29 cellular contexts compared by ENCODE assay signal in genomic region chr10:93913706-93914105, GRCh38.
"Had no signal": no experiment of that assay in that cellular context is flagged by ENCODE, and none has a peak within 500 bp of the region (broad histone marks: within the 10 kb centered on the region; RNA-seq: fewer than 3 reads in every experiment).

No MANE protein-coding gene starts in this region.

- H3K4me3 ChIP-seq: adrenal gland, ascending aorta, breast epithelium, cardiac muscle cell, coronary artery, dorsolateral prefrontal cortex had no signal

- DNase-seq: activated CD4-positive, alpha-beta memory T cell treated with anti-CD3 and anti-CD28 coated beads for 36 hours; activated CD4-positive, alpha-beta T cell treated with anti-CD3 and anti-CD28 coated beads for 36 hours; activated CD4-positive, alpha-beta T cell treated with anti-CD3 and anti-CD28 coated beads, Interleukin-2, amount 10 ng/mL, durations not matched to agents 24 days and 14 days; activated CD4-positive, CD25-positive, alpha-beta regulatory T cell; activated CD4-positive, CD25-positive, alpha-beta regulatory T cell treated with anti-CD3 and anti-CD28 coated beads, Interleukin-2, amount 50 U/mL, for 72 hours; activated CD8-positive, alpha-beta memory T cell treated with anti-CD3 and anti-CD28 coated beads, Interleukin-2, amount 10 ng/mL, durations not matched to agents 7 days and 5 days; activated CD8-positive, alpha-beta memory T cell treated with anti-CD3 and anti-CD28 coated beads, Interleukin-2, amount 50 U/mL, for 4 hours; activated CD8-positive, alpha-beta T cell treated with anti-CD3 and anti-CD28 coated beads, Interleukin-2, amount 10 ng/mL, durations not matched to agents 7 days and 5 days; activated effector memory CD4-positive, alpha-beta T cell treated with anti-CD3 and anti-CD28 coated beads, Interleukin-2, amount 50 U/mL, for 16 hours; activated naive CD4-positive, alpha-beta T cell treated with anti-CD3 and anti-CD28 coated beads for 36 hours; activated naive CD8-positive, alpha-beta T cell treated with anti-CD3 and anti-CD28 coated beads for 36 hours; activated naive CD8-positive, alpha-beta T cell treated with anti-CD3 and anti-CD28 coated beads, Interleukin-2, amount 50 U/mL, for 24 hours; activated T-cell treated with anti-CD3 and anti-CD28 coated beads, Interleukin-2, amount 50 U/mL, for 1 hour; activated T-cell treated with anti-CD3 and anti-CD28 coated beads, Interleukin-2, amount 50 U/mL, for 48 hours; adrenal gland; central memory CD4-positive, alpha-beta T cell; dorsolateral prefrontal cortex; effector memory CD4-positive, alpha-beta T cell; endodermal cell; foreskin fibroblast; head of caudate nucleus; T-helper 1 cell; T-helper 17 cell; T1000 had no signal

- H3K36me3 ChIP-seq: adrenal gland, ascending aorta, breast epithelium, cardiac muscle cell had no signal

- ATAC-seq: activated CD4-positive, alpha-beta T cell treated with anti-CD3 and anti-CD28 coated beads for 36 hours; activated CD8-positive, alpha-beta memory T cell treated with anti-CD3 and anti-CD28 coated beads, Interleukin-2, amount 10 ng/mL, durations not matched to agents 7 days and 5 days; activated CD8-positive, alpha-beta T cell treated with anti-CD3 and anti-CD28 coated beads, Interleukin-2, amount 10 ng/mL, durations not matched to agents 7 days and 5 days; activated naive CD8-positive, alpha-beta T cell treated with anti-CD3 and anti-CD28 coated beads, Interleukin-2, amount 50 U/mL, for 24 hours; esophagus mucosa; T-helper 17 cell had no signal

- H3K9me3 ChIP-seq: adrenal gland, ascending aorta, breast epithelium had no signal

- H3K27ac ChIP-seq: adrenal gland, ascending aorta, breast epithelium, cardiac muscle cell, coronary artery, dorsolateral prefrontal cortex had no signal

- H3K4me1 ChIP-seq: adrenal gland, ascending aorta, breast epithelium had no signal

- H3K27me3 ChIP-seq: adrenal gland, ascending aorta, breast epithelium, cardiac muscle cell, dorsolateral prefrontal cortex had no signal
